In the genomic region with DNA sequence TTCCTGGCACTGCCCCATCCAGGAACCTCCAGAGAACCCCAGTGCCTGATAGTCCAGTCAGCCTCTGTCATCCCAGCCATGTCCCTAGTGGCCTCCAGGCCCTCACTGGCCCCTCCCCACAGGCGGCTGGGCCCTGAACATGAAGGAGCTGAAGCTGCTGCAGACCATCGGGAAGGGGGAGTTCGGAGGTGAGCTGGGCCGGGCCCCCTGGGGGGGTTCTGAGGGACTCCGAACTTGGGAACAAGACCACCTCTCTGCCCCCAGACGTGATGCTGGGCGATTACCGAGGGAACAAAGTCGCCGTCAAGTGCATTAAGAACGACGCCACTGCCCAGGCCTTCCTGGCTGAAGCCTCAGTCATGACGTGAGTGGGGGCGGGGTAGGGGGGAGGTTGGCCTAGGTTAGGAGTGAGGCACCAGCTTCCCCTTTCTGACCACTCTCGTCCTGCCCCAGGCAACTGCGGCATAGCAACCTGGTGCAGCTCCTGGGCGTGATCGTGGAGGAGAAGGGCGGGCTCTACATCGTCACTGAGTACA, we compare ENCODE assay signal across 14 cellular contexts. TPM values are rescaled to one million over a fixed set of nuclear protein-coding genes. Genes with fewer than 3 reads are reported as not detected.
DNase-seq lines count a peak whose midpoint lies in the region; ATAC-seq and TF ChIP-seq lines count a peak whose summit lies in the region.
"Had no signal": no experiment of that assay in that cellular context is flagged by ENCODE, and none has a peak within 500 bp of the region (broad histone marks: within the 10 kb centered on the region; RNA-seq: fewer than 3 reads in every experiment).

No MANE protein-coding gene starts in this region.

- H3K36me3 ChIP-seq in OCI-LY1 (ENCODE audit: insufficient read depth, low read length): peaks cover 86% of the 10 kb centered on the region
- H3K36me3 ChIP-seq in spleen: peaks cover 0 to 98% (median 59%) of the 10 kb centered on the region in 6 donors

- no peak overlapping the region for H3K4me3 Mint-ChIP-seq in activated T-cell treated with anti-CD3 and anti-CD28 coated beads, Interleukin-2, amount 50 U/mL, for 72 hours
- no peak overlapping the region for H3K4me3 Mint-ChIP-seq in activated naive CD8-positive, alpha-beta T cell treated with anti-CD3 and anti-CD28 coated beads, Interleukin-2, amount 50 U/mL, for 24 hours

- H3K4me3 ChIP-seq in OCI-LY1 (ENCODE audit: low read depth, low read length, poor library complexity, severe bottlenecking) (no peak overlapping the region), spleen (peak overlapping the region in 1 of 8 donors; percentile 44)
- H3K4me3 ChIP-seq: HAP-1, lung, tibial nerve had no signal

- H3K27ac Mint-ChIP-seq in activated T-cell treated with anti-CD3 and anti-CD28 coated beads, Interleukin-2, amount 50 U/mL, for 72 hours: peak overlapping the region; percentile 80
- H3K27ac Mint-ChIP-seq in activated naive CD8-positive, alpha-beta T cell treated with anti-CD3 and anti-CD28 coated beads, Interleukin-2, amount 50 U/mL, for 24 hours: peak overlapping the region; percentile 84

- H2AFZ ChIP-seq in OCI-LY1 (ENCODE audit: low read length): no peak overlapping the region

- intact Hi-C loops in spleen (cut with DNase I; ENCODE audit: low total_unique reads): loop anchor here (5.0 kb wide), 1 partner anchor 33 kb away; no protein-coding TSS in a partner anchor

- peak overlapping the region; percentile 13; the same call in 1 of the 2 replicates for H3K4me2 ChIP-seq in OCI-LY1 (ENCODE audit: low read length)

- H3K36me3 Mint-ChIP-seq in activated T-cell treated with anti-CD3 and anti-CD28 coated beads, Interleukin-2, amount 50 U/mL, for 72 hours (ENCODE audit: insufficient read depth in 2 of 2): peaks cover 5 to 25% of the 10 kb centered on the region in 2 donors
- peaks cover 55% of the 10 kb centered on the region for H3K36me3 Mint-ChIP-seq in activated naive CD8-positive, alpha-beta T cell treated with anti-CD3 and anti-CD28 coated beads, Interleukin-2, amount 50 U/mL, for 24 hours (ENCODE audit: low read depth)

- no peaks in the 10 kb centered on the region for H3K27me3 Mint-ChIP-seq in activated T-cell treated with anti-CD3 and anti-CD28 coated beads, Interleukin-2, amount 50 U/mL, for 72 hours (ENCODE audit: low read depth)
- H3K27me3 Mint-ChIP-seq in activated naive CD8-positive, alpha-beta T cell treated with anti-CD3 and anti-CD28 coated beads, Interleukin-2, amount 50 U/mL, for 24 hours: no peaks in the 10 kb centered on the region

- H3F3A ChIP-seq in OCI-LY1 (ENCODE audit: insufficient read depth, low read length): no peaks in the 10 kb centered on the region

- H3K79me2 ChIP-seq in OCI-LY1 (ENCODE audit: insufficient read depth, low read length): peaks cover 12% of the 10 kb centered on the region

- no peaks in the 10 kb centered on the region for H3K9me3 Mint-ChIP-seq in activated T-cell treated with anti-CD3 and anti-CD28 coated beads, Interleukin-2, amount 50 U/mL, for 72 hours
- no peaks in the 10 kb centered on the region for H3K9me3 Mint-ChIP-seq in activated naive CD8-positive, alpha-beta T cell treated with anti-CD3 and anti-CD28 coated beads, Interleukin-2, amount 50 U/mL, for 24 hours

- H3K27ac ChIP-seq in OCI-LY1 (ENCODE audit: low read depth, low read length, poor library complexity, severe bottlenecking) (peak overlapping the region; percentile 86), spleen (peak overlapping the region in 5 of 8 donors; percentile 81 to 99 (median 99))

- no peak for ATAC-seq in activated T-cell treated with anti-CD3 and anti-CD28 coated beads, Interleukin-2, amount 50 U/mL, for 72 hours (replicated peaks in 1 of 2)
- ATAC-seq in activated naive CD8-positive, alpha-beta T cell treated with anti-CD3 and anti-CD28 coated beads, Interleukin-2, amount 50 U/mL, for 24 hours: no peak
- no peak for ATAC-seq in HG03439 (IDR thresholded peaks at IDR 0.05; ENCODE audit: unreplicated experiment)

- H3K9me3 ChIP-seq in OCI-LY1 (ENCODE audit: low read length): no peaks in the 10 kb centered on the region
- no peaks in the 10 kb centered on the region for H3K9me3 ChIP-seq in spleen
- H3K9me3 ChIP-seq: HAP-1, tibial nerve had no signal

- no peak for DNase-seq in activated T-cell treated with anti-CD3 and anti-CD28 coated beads, Interleukin-2, amount 50 U/mL, for 72 hours
- DNase-seq in activated T-cell treated with anti-CD3 and anti-CD28 coated beads, Interleukin-2, amount 50 U/mL, for 48 hours: no peak
- no peak for DNase-seq in activated naive CD8-positive, alpha-beta T cell treated with anti-CD3 and anti-CD28 coated beads, Interleukin-2, amount 50 U/mL, for 24 hours
- DNase-seq in spleen: peak; percentile 87
- no peak for DNase-seq in activated CD4-positive, CD25-positive, alpha-beta regulatory T cell (lab: John Stamatoyannopoulos, UW)
- no peak for DNase-seq in NCI-H2029 treated with DMSO at 0.1 percent for 48 hours (lab: John Stamatoyannopoulos, UW)
- DNase-seq: cortex of kidney had no signal

- TF ChIP-seq CTCF in OCI-LY1 (IDR thresholded peaks at IDR 0.05; ENCODE audit: low read length) (no peak), spleen (IDR thresholded peaks at IDR 0.05 in 8 of 11, conservative IDR thresholded peaks at IDR 0.05 in 3 of 11) (no peak)

- TF ChIP-seq POLR2A in spleen (IDR thresholded peaks at IDR 0.05): no peak

- H3K4me1 Mint-ChIP-seq in activated T-cell treated with anti-CD3 and anti-CD28 coated beads, Interleukin-2, amount 50 U/mL, for 72 hours (ENCODE audit: low read depth): peaks cover 43% of the 10 kb centered on the region
- peaks cover 49% of the 10 kb centered on the region for H3K4me1 Mint-ChIP-seq in activated naive CD8-positive, alpha-beta T cell treated with anti-CD3 and anti-CD28 coated beads, Interleukin-2, amount 50 U/mL, for 24 hours

- peak overlapping the region; percentile 38; the same call in 1 of the 2 replicates for H3K9ac ChIP-seq in OCI-LY1 (ENCODE audit: low read length)

- no peaks in the 10 kb centered on the region for H4K20me1 ChIP-seq in OCI-LY1 (ENCODE audit: insufficient read depth, low read length)

- no peaks in the 10 kb centered on the region for H3K27me3 ChIP-seq in OCI-LY1 (ENCODE audit: insufficient read depth, low read length)
- H3K27me3 ChIP-seq in spleen (replicated peaks in 1 of 7): no peaks in the 10 kb centered on the region
- H3K27me3 ChIP-seq: tibial nerve had no signal

- no peaks in the 10 kb centered on the region for H3K9me2 ChIP-seq in OCI-LY1 (ENCODE audit: low read depth, low read length)

- H3K4me1 ChIP-seq in OCI-LY1 (ENCODE audit: insufficient read depth, low read length, severe bottlenecking) (peaks cover 54% of the 10 kb centered on the region), spleen (peaks cover 47 to 62% (median 54%) of the 10 kb centered on the region in 6 donors)
- H3K4me1 ChIP-seq: HAP-1 had no signal

- WGBS in spleen, 5 donors: 78 to 90% (median 85%) methylated on average over 16 to 20 of the region's 20 CpGs

RNA-seq across cellular contexts. Expression of a gene that starts 12.0 kb away (rescaled TPM):
- under 1 TPM; 0.53 to 0.72 TPM for total RNA-seq in activated T-cell treated with anti-CD3 and anti-CD28 coated beads, Interleukin-2, amount 50 U/mL, for 72 hours
- total RNA-seq in spleen: 100 to 1,000 TPM in 4 of 7 donors, 10 to 100 TPM in 3; 55.3 to 164 (median 106) TPM
- polyA plus RNA-seq in spleen: 10 to 100 TPM in 2 of 3 donors, 1 to 10 TPM in 1; 2.4 to 36.8 (median 25.6) TPM
- total RNA-seq: HT-29, occipital lobe had no signal

RNA-seq across cellular contexts. Expression of a gene that starts 18.7 kb away (rescaled TPM):
- 100 to 1,000 TPM; 200 to 267 TPM for total RNA-seq in activated T-cell treated with anti-CD3 and anti-CD28 coated beads, Interleukin-2, amount 50 U/mL, for 72 hours
- total RNA-seq in spleen: 100 to 1,000 TPM; 121 to 281 (median 197) TPM
- 100 to 1,000 TPM; 150 to 244 (median 187) TPM for polyA plus RNA-seq in spleen

RNA-seq across cellular contexts. Expression of a gene that starts 25.8 kb away (rescaled TPM):
- total RNA-seq in activated T-cell treated with anti-CD3 and anti-CD28 coated beads, Interleukin-2, amount 50 U/mL, for 72 hours: under 1 TPM; 0.14 to 0.17 TPM
- 10 to 100 TPM; 17.7 to 73.7 (median 37.0) TPM for total RNA-seq in spleen
- 100 to 1,000 TPM in 2 of 3 donors, 10 to 100 TPM in 1; 28.9 to 207 (median 127) TPM for polyA plus RNA-seq in spleen
- total RNA-seq: lung, tibial nerve had no signal

RNA-seq across cellular contexts. Expression of a gene that starts 42.3 kb away (rescaled TPM):
- total RNA-seq in activated T-cell treated with anti-CD3 and anti-CD28 coated beads, Interleukin-2, amount 50 U/mL, for 72 hours: 10 to 100 TPM; 48.5 to 53.8 TPM
- 10 to 100 TPM; 51.7 to 74.6 (median 57.7) TPM for total RNA-seq in spleen
- polyA plus RNA-seq in spleen: 10 to 100 TPM; 33.2 to 71.5 (median 64.7) TPM

RNA-seq across cellular contexts. Expression of a gene that starts 52.0 kb away (rescaled TPM):
- not detected for total RNA-seq in activated T-cell treated with anti-CD3 and anti-CD28 coated beads, Interleukin-2, amount 50 U/mL, for 72 hours
- not detected for total RNA-seq in spleen
- polyA plus RNA-seq in spleen: not detected
- total RNA-seq: HT-29, occipital lobe, tibial nerve had no signal

Comparison
In these comparisons a context has a peak if more than half of its experiments do, and no peak if none do; other contexts are left out.
1. RNA of a gene that starts 12.0 kb away (total RNA-seq): 55.3 to 164 TPM in spleen; 0.53 to 0.72 TPM in activated T-cell treated with anti-CD3 and anti-CD28 coated beads, Interleukin-2, amount 50 U/mL, for 72 hours; every median in the first group is over 10 times any median in the second.
2. RNA of a gene that starts 25.8 kb away (total RNA-seq): 17.7 to 73.7 TPM in spleen; 0.14 to 0.17 TPM in activated T-cell treated with anti-CD3 and anti-CD28 coated beads, Interleukin-2, amount 50 U/mL, for 72 hours; every median in the first group is over 10 times any median in the second.